11 cellular contexts compared by ENCODE assay signal in the genomic region with DNA sequence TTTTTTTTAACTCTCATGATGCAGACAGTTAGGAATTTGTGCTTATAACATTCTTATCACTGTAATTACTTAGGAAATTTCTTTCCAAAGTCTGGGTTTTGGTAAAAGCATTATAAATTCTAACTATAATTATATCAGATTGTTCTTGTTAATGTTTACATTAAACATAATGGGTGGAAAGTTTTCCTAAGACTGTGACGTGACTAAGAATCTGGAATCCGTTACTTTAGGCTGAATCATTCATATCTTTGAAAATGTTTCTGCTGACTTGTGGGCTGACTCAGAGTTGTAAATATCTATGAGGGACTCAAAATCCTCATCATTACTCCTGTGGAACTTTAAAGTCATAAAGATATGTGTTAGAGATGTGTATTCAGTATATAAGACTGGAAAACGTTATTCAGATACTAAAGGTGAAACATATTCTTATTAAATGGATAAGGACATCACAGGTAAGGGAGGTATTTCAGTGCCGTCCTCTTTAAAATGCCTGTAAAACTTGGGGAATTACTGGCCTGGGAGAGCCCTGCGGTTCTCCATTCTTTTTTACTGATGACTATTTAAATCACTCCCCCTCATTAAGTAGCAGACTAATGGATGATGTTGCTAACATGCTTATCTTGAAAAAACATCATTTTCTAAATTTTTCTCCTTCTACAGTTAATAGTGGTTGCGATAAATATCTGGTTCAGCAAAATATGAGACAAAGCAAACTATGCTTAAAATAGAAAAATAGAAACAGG.
DNase-seq lines count a peak whose midpoint lies in the region; ATAC-seq and TF ChIP-seq lines count a peak whose summit lies in the region.
"Had no signal": no experiment of that assay in that cellular context is flagged by ENCODE, and none has a peak within 500 bp of the region (broad histone marks: within the 10 kb centered on the region; RNA-seq: fewer than 3 reads in every experiment).

No MANE protein-coding gene starts in this region.

- ATAC-seq in lung (ENCODE audit: insufficient read depth, low FRiP score) (peak; percentile 48), HG02970 (IDR thresholded peaks at IDR 0.05; ENCODE audit: low FRiP score, unreplicated experiment) (no peak)

- 73 to 88% methylated on average over 6 of the region's 6 CpGs for WGBS in lung, 2 donors

- TF ChIP-seq CTCF in cardiac fibroblast (IDR thresholded peaks at IDR 0.05; ENCODE audit: low read depth, low read length) (no peak), lung (IDR thresholded peaks at IDR 0.05; ENCODE audit: control extremely low read depth, extremely low read depth) (no peak)

- peaks cover 0 to 7% of the 10 kb centered on the region in 2 donors for H3K36me3 ChIP-seq in lung (ENCODE audit: control insufficient read depth in 2 of 2, insufficient read depth in 2 of 2, low read length in 2 of 2)

- peaks cover 0 to 4% of the 10 kb centered on the region in 2 donors for H3K4me1 ChIP-seq in lung (ENCODE audit: control insufficient read depth in 2 of 2, insufficient read depth in 2 of 2, low read length in 2 of 2)

- no peak overlapping the region for H3K27ac ChIP-seq in lung (ENCODE audit: low read depth in 1 of 2, low read length in 1 of 2)
- H3K27ac ChIP-seq: C4-2B had no signal

- H3K9me3 ChIP-seq in lung (ENCODE audit: control insufficient read depth in 2 of 2, insufficient read depth in 1 of 2, low read length in 1 of 2) = no peaks in the 10 kb centered on the region

- no peaks in the 10 kb centered on the region for H3K27me3 ChIP-seq in lung (ENCODE audit: control insufficient read depth, insufficient read depth)

- peak; percentile 84 for DNase-seq in ACHN
- DNase-seq in LHCN-M2 (ENCODE audit: low read depth) = peak; percentile 87
- DNase-seq in cardiac fibroblast (ENCODE audit: low read depth in 2 of 2) = peak; percentile 87 to 94
- no peak for DNase-seq in lung (ENCODE audit: low spot score)
- DNase-seq in hypothalamus (lab: John Stamatoyannopoulos, UW) = no peak
- no peak for DNase-seq in stimulated activated CD4-positive, alpha-beta T cell treated with anti-CD3 and anti-CD28 coated beads, Interleukin-1b, Interleukin-23, amount 100 ng/mL, for 48 hours
- DNase-seq in effector CD4-positive, alpha-beta T cell = no peak
- DNase-seq: NCI-H524 treated with DMSO at 0.1 percent for 48 hours, T-helper 1 cell had no signal

- in situ Hi-C loops in ACHN (cut with HindIII; ENCODE audit: low pct_ligation_motif_present, low pct_unique_long_range_greater_than_20kb, low sequenced_read_pairs) = no loop called here

- H3K4me3 ChIP-seq in cardiac fibroblast (replicated peaks in 1 of 2; ENCODE audit: low read depth in 2 of 2, low read length in 2 of 2) (no peak overlapping the region), lung (no peak overlapping the region)

Comparison
In these comparisons a context has a peak if more than half of its experiments do, and no peak if none do; other contexts are left out.
1. DNase-seq: peak in ACHN (single experiment), LHCN-M2 (single experiment) and cardiac fibroblast (2 of 2); none in lung (single experiment), hypothalamus (0 of 51), stimulated activated CD4-positive, alpha-beta T cell treated with anti-CD3 and anti-CD28 coated beads, Interleukin-1b, Interleukin-23, amount 100 ng/mL, for 48 hours (single experiment) and effector CD4-positive, alpha-beta T cell (single experiment).